In the genomic region with DNA sequence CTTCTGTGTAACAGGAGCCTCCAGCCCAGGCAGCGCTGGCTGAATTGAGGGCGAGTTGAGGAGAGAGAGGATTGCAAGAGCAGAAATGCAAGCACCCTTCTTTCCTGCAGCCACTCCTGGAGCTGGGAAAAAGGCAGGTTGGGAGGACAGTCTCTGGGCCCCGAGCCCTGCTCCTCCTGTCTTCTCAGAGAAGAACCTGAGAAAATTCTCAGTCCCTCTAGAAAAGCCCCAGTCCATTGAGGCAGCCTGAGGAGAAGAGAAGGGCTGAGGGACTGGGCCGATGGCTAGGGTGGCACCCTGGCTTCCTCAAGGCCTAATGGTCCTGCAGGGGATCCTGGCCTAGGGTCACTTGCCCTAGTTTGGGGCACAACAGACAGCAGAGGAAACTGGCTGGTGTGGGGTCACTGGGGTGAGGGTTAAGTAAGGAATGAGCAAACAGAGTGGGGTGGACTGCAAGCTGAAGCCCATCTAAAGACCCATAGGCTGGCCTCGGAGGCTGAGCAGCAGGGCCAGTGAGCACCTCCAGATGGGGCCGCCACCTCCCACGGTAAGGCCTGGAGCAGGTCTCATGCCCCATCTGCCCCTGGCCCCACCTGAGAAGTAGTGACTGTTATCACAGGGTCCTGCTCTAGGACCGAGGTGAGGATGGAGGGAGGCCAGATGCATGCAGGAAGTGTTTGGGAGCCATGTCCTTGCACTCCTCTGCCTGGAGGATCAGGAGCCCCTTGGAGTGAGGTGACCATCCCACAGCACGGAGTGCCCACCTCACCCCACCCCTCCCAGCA, we compare ENCODE assay signal across 23 cellular contexts. TPM values are rescaled to one million over a fixed set of nuclear protein-coding genes. Genes with fewer than 3 reads are reported as not detected.
"Had no signal": no experiment of that assay in that cellular context is flagged by ENCODE, and none has a peak within 500 bp of the region (broad histone marks: within the 10 kb centered on the region; RNA-seq: fewer than 3 reads in every experiment).

No MANE protein-coding gene starts in this region.

- H3K36me3 Mint-ChIP-seq: activated naive CD4-positive, alpha-beta T cell treated with anti-CD3 and anti-CD28 coated beads, Interleukin-2, amount 50 U/mL, for 72 hours; WTC11 had no signal

- DNase-seq: activated CD4-positive, alpha-beta T cell treated with anti-CD3 and anti-CD28 coated beads for 48 hours; activated CD4-positive, alpha-beta T cell treated with anti-CD3 and anti-CD28 coated beads, Interleukin-2, amount 50 U/mL, for 4 hours; activated CD4-positive, CD25-positive, alpha-beta regulatory T cell treated with anti-CD3 and anti-CD28 coated beads, Interleukin-2, amount 50 U/mL, for 72 hours; activated CD8-positive, alpha-beta memory T cell treated with anti-CD3 and anti-CD28 coated beads, Interleukin-2, amount 50 U/mL, for 48 hours; activated CD8-positive, alpha-beta T cell treated with anti-CD3 and anti-CD28 coated beads, Interleukin-2, amount 10 ng/mL, durations not matched to agents 7 days and 5 days; activated T-cell treated with anti-CD3 and anti-CD28 coated beads, Interleukin-2, amount 50 U/mL, for 1 hour; Kasumi-1; KBM-7; NCI-H1105 treated with DMSO at 0.1 percent for 48 hours; NCI-H1436 treated with DMSO at 0.1 percent for 48 hours; NCI-H187; NCI-H2081; NCI-H510A treated with DMSO at 0.1 percent for 48 hours; NCI-H69; NK-92 treated with Interleukin-12 subunit alpha and Interleukin-12 subunit beta, amount 100 ng/mL, for 24 hours; Right ventricle myocardium superior; SJCRH30; SK-N-SH had no signal

- H3K27ac ChIP-seq: Peyer's patch, RWPE1, SJCRH30 had no signal

- H3K9ac ChIP-seq: SK-N-SH had no signal

- H3K27ac Mint-ChIP-seq: activated CD8-positive, alpha-beta T cell treated with anti-CD3 and anti-CD28 coated beads, Interleukin-2, amount 10 ng/mL, durations not matched to agents 7 days and 5 days; WTC11 had no signal

- H3K27me3 ChIP-seq: Peyer's patch had no signal

- ATAC-seq: activated CD8-positive, alpha-beta T cell treated with anti-CD3 and anti-CD28 coated beads, Interleukin-2, amount 10 ng/mL, durations not matched to agents 7 days and 5 days; activated naive CD4-positive, alpha-beta T cell treated with anti-CD3 and anti-CD28 coated beads, Interleukin-2, amount 50 U/mL, for 72 hours; WTC11 had no signal

- H3K9me3 ChIP-seq: Peyer's patch, SJCRH30, SK-N-SH had no signal

- H3K9me3 Mint-ChIP-seq: activated naive CD4-positive, alpha-beta T cell treated with anti-CD3 and anti-CD28 coated beads, Interleukin-2, amount 50 U/mL, for 72 hours; WTC11 had no signal

- H3K4me3 ChIP-seq: Peyer's patch, SJCRH30 had no signal

- H3K36me3 ChIP-seq: Peyer's patch, SJCRH30 had no signal

- H3K4me3 Mint-ChIP-seq: activated CD8-positive, alpha-beta T cell treated with anti-CD3 and anti-CD28 coated beads, Interleukin-2, amount 10 ng/mL, durations not matched to agents 7 days and 5 days; WTC11 had no signal

- H3K4me1 ChIP-seq: SJCRH30 had no signal

RNA-seq across cellular contexts. Expression of a gene that starts 12.4 kb away (rescaled TPM):
- total RNA-seq: activated CD8-positive, alpha-beta T cell treated with anti-CD3 and anti-CD28 coated beads, Interleukin-2, amount 10 ng/mL, durations not matched to agents 7 days and 5 days; activated naive CD4-positive, alpha-beta T cell treated with anti-CD3 and anti-CD28 coated beads, Interleukin-2, amount 50 U/mL, for 72 hours; Peyer's patch; Right ventricle myocardium superior; SJCRH30; T-helper 1 cell treated with Interleukin-12 subunit alpha and Interleukin-12 subunit beta and Interleukin-4 antibody, amounts not matched to agents 30 ng/mL and 1 ng/mL, for 36 hours; WTC11 had no signal
- polyA plus RNA-seq: SK-N-SH had no signal
